ENCODE assay signal across 8 cellular contexts in genomic region chr5:177607452-177608192, GRCh38. TPM values are rescaled to one million over a fixed set of nuclear protein-coding genes. Genes with fewer than 3 reads are reported as not detected.
DNase-seq lines count a peak whose midpoint lies in the region; ATAC-seq lines count a peak whose summit lies in the region.

No MANE protein-coding gene starts in this region.

- H3K14ac ChIP-seq in mesenchymal stem cell (ENCODE audit: low read length in 2 of 2), result no peak overlapping the region

- H3K18ac ChIP-seq in mesenchymal stem cell (ENCODE audit: low read depth in 1 of 2, low read length in 2 of 2), result peak overlapping the region; percentile 38 to 61

- H3K4me3 ChIP-seq in ectodermal cell (ENCODE audit: insufficient read depth, low read depth, low read length) (no peak overlapping the region), mesenchymal stem cell (ENCODE audit: insufficient read depth in 1 of 2, low read depth in 1 of 2, low read length in 2 of 2) (no peak overlapping the region)

- H4K8ac ChIP-seq in mesenchymal stem cell (ENCODE audit: low read length), result peak overlapping the region; percentile 59

- H2BK15ac ChIP-seq in mesenchymal stem cell (ENCODE audit: low read depth, poor library complexity, severe bottlenecking), result no peak overlapping the region

- H3K79me1 ChIP-seq in mesenchymal stem cell (replicated peaks; ENCODE audit: low read length, poor library complexity, severe bottlenecking), result peaks cover 12% of the 10 kb centered on the region

- WGBS in ectodermal cell, 2 experiments, result 24% methylated on average over 15 of the region's 15 CpGs
- WGBS in mesenchymal stem cell, result 33% methylated on average over 14 of the region's 15 CpGs

- H3K4me1 ChIP-seq in ectodermal cell (ENCODE audit: control insufficient read depth, insufficient read depth, low read length) (peaks cover 6% of the 10 kb centered on the region), mesenchymal stem cell (ENCODE audit: control insufficient read depth, insufficient read depth, low read depth, low read length) (peaks cover 11% of the 10 kb centered on the region)

- no peak overlapping the region for H4K91ac ChIP-seq in mesenchymal stem cell (ENCODE audit: low read length)

- H3K36me3 ChIP-seq in ectodermal cell (ENCODE audit: control insufficient read depth, insufficient read depth, low read length) (no peaks in the 10 kb centered on the region), mesenchymal stem cell (ENCODE audit: control insufficient read depth in 1 of 2, insufficient read depth in 2 of 2, low read depth in 1 of 2, low read length in 2 of 2) (peaks cover 33 to 82% of the 10 kb centered on the region in 2 experiments)

- H3K9me3 ChIP-seq in ectodermal cell (ENCODE audit: control insufficient read depth, low read length), result no peaks in the 10 kb centered on the region
- H3K9me3 ChIP-seq in mesenchymal stem cell (ENCODE audit: control insufficient read depth, low read length), result no peaks in the 10 kb centered on the region

- H2BK12ac ChIP-seq in mesenchymal stem cell (ENCODE audit: low read length in 2 of 2), result no peak overlapping the region

- H3K27ac ChIP-seq in ectodermal cell (ENCODE audit: insufficient read depth, low read depth, low read length, poor library complexity, severe bottlenecking), result peak overlapping the region; percentile 39
- no peak overlapping the region for H3K27ac ChIP-seq in mesenchymal stem cell (ENCODE audit: low read length, poor library complexity, severe bottlenecking)

- H3K4ac ChIP-seq in mesenchymal stem cell (ENCODE audit: low read depth in 1 of 2, low read length in 2 of 2), result no peak overlapping the region

- no peaks in the 10 kb centered on the region for H3K27me3 ChIP-seq in ectodermal cell (ENCODE audit: control insufficient read depth, insufficient read depth, low read length, poor library complexity, severe bottlenecking)
- no peaks in the 10 kb centered on the region for H3K27me3 ChIP-seq in mesenchymal stem cell (ENCODE audit: control insufficient read depth in 1 of 2, insufficient read depth in 1 of 2, low read length in 2 of 2)

- H3K9ac ChIP-seq in mesenchymal stem cell (ENCODE audit: low read length), result peak overlapping the region; percentile 27

- H2BK5ac ChIP-seq in mesenchymal stem cell (ENCODE audit: low read depth, low read length, poor library complexity, severe bottlenecking), result no peak overlapping the region

- H2AFZ ChIP-seq in mesenchymal stem cell (ENCODE audit: low read depth, low read length), result no peak overlapping the region

- peak; percentile 97 for DNase-seq in ELF-1 (ENCODE audit: low read depth, low spot score)
- DNase-seq in NCI-H774 (lab: John Stamatoyannopoulos, UW), result peak; percentile 54
- DNase-seq in activated CD4-positive, alpha-beta T cell treated with anti-CD3 and anti-CD28 coated beads, Interleukin-2, amount 50 U/mL, for 4 hours, result peak; percentile 54 to 58
- peak; percentile 87 for DNase-seq in mesenchymal stem cell
- peak; percentile 41 for DNase-seq in stimulated activated CD8-positive, alpha-beta memory T cell treated with anti-CD3 and anti-CD28 coated beads, Interleukin-2, amount 100 ng/mL, for 48 hours (ENCODE audit: low read depth in 2 of 2)

- peak; percentile 54 for ATAC-seq in HG03521 (IDR thresholded peaks at IDR 0.05; ENCODE audit: unreplicated experiment)
- ATAC-seq in GM21381 (IDR thresholded peaks at IDR 0.05; ENCODE audit: unreplicated experiment), result no peak

- no peak overlapping the region for H2BK120ac ChIP-seq in mesenchymal stem cell (ENCODE audit: low read depth, low read length)

- no peak overlapping the region for H3K4me2 ChIP-seq in mesenchymal stem cell (ENCODE audit: low read length, poor library complexity, severe bottlenecking)

- H3K23ac ChIP-seq in mesenchymal stem cell (ENCODE audit: low read length in 2 of 2), result no peak overlapping the region

- H2AK5ac ChIP-seq in mesenchymal stem cell (ENCODE audit: low read length, severe bottlenecking), result no peak overlapping the region

RNA-seq across cellular contexts. Expression of gene B4GALT7, which starts 7.7 kb away (rescaled TPM):
- polyA plus RNA-seq in ectodermal cell (2013, experiment 1 of 4), result 19.1 TPM
- polyA plus RNA-seq in ectodermal cell (2013, experiment 2 of 4), result 23.3 TPM
- 17.9 TPM for polyA plus RNA-seq in ectodermal cell (2013, experiment 3 of 4)
- 19.3 TPM for polyA plus RNA-seq in ectodermal cell (2013, experiment 4 of 4)
- polyA plus RNA-seq in mesenchymal stem cell (2013, experiment 1 of 2), result 33.5 TPM
- 35.4 TPM for polyA plus RNA-seq in mesenchymal stem cell (2013, experiment 2 of 2)

RNA-seq across cellular contexts. Expression of gene TMED9, which starts 15.6 kb away (rescaled TPM):
- 119 TPM for polyA plus RNA-seq in ectodermal cell (2013, experiment 1 of 4)
- polyA plus RNA-seq in ectodermal cell (2013, experiment 2 of 4), result 114 TPM
- 115 TPM for polyA plus RNA-seq in ectodermal cell (2013, experiment 3 of 4)
- polyA plus RNA-seq in ectodermal cell (2013, experiment 4 of 4), result 126 TPM
- 290 TPM for polyA plus RNA-seq in mesenchymal stem cell (2013, experiment 1 of 2)
- polyA plus RNA-seq in mesenchymal stem cell (2013, experiment 2 of 2), result 292 TPM

RNA-seq across cellular contexts. Expression of gene FAM193B, which starts 53.3 kb away (rescaled TPM):
- 102 TPM for polyA plus RNA-seq in ectodermal cell (2013, experiment 1 of 4)
- polyA plus RNA-seq in ectodermal cell (2013, experiment 2 of 4), result 81.0 TPM
- polyA plus RNA-seq in ectodermal cell (2013, experiment 3 of 4), result 96.2 TPM
- 102 TPM for polyA plus RNA-seq in ectodermal cell (2013, experiment 4 of 4)
- polyA plus RNA-seq in mesenchymal stem cell (2013, experiment 1 of 2), result 23.6 TPM
- 21.0 TPM for polyA plus RNA-seq in mesenchymal stem cell (2013, experiment 2 of 2)

Comparison
In these comparisons a context has a peak if more than half of its experiments do, and no peak if none do; other contexts are left out.
1. DNase-seq: peak in every context shown above with its lines; median percentile 97 in ELF-1; 87 in mesenchymal stem cell; 56 in activated CD4-positive, alpha-beta T cell treated with anti-CD3 and anti-CD28 coated beads, Interleukin-2, amount 50 U/mL, for 4 hours; 54 in NCI-H774; 41 in stimulated activated CD8-positive, alpha-beta memory T cell treated with anti-CD3 and anti-CD28 coated beads, Interleukin-2, amount 100 ng/mL, for 48 hours.